ENCODE assay signal across 22 cellular contexts in genomic region chr6:118356054-118356453, GRCh38.
"Had no signal": no experiment of that assay in that cellular context is flagged by ENCODE, and none has a peak within 500 bp of the region (broad histone marks: within the 10 kb centered on the region; RNA-seq: fewer than 3 reads in every experiment).

No MANE protein-coding gene starts in this region.

- H3K9me3 ChIP-seq: heart left ventricle, right atrium auricular region, stomach, suprapubic skin, transverse colon had no signal

- H3K36me3 ChIP-seq: heart left ventricle, right atrium auricular region, stomach, suprapubic skin, transverse colon had no signal

- ATAC-seq: activated T-helper 17 cell treated with anti-CD3 and anti-CD28 coated beads, Interleukin-2, amount 50 U/mL, for 72 hours; heart left ventricle; left cardiac atrium; natural killer cell treated with Interleukin-12 subunit alpha and Interleukin-12 subunit beta and Interleukin-15 and Interleukin-18, amount 100 ng/mL, for 72 hours; stimulated activated memory B cell treated with anti-CD40 and anti-IgM and Interleukin-4, amounts not matched to agents 10 μg/mL and 1 μg/mL and 100 μg/mL, for 72 hours; T-cell; WTC11 had no signal

- H3K27me3 ChIP-seq: heart left ventricle, right atrium auricular region, stomach, suprapubic skin, transverse colon had no signal

- H3K4me3 ChIP-seq: heart left ventricle, right atrium auricular region, skin epidermis, stomach, suprapubic skin, transverse colon had no signal

- H3K27ac ChIP-seq: heart left ventricle, right atrium auricular region, skin epidermis, stomach, suprapubic skin, transverse colon had no signal

- H3K4me1 ChIP-seq: right atrium auricular region, stomach, suprapubic skin, transverse colon had no signal

- DNase-seq: activated CD4-positive, alpha-beta T cell treated with anti-CD3 and anti-CD28 coated beads, Interleukin-2, amount 50 U/mL, for 4 hours; activated CD8-positive, alpha-beta memory T cell treated with anti-CD3 and anti-CD28 coated beads for 24 hours; activated CD8-positive, alpha-beta memory T cell treated with anti-CD3 and anti-CD28 coated beads, Interleukin-2, amount 50 U/mL, for 4 hours; activated naive CD4-positive, alpha-beta T cell; activated T-cell treated with anti-CD3 and anti-CD28 coated beads, Interleukin-2, amount 50 U/mL, for 24 hours; amniotic stem cell; dermis blood vessel endothelial cell; effector CD8-positive, alpha-beta T cell; erythroblast; heart left ventricle; islet precursor cell; left cardiac atrium; stomach; T-cell; transverse colon had no signal
